ENCODE assay signal across 20 cellular contexts in genomic region chr5:57802131-57802530, GRCh38.
"Had no signal": no experiment of that assay in that cellular context is flagged by ENCODE, and none has a peak within 500 bp of the region (broad histone marks: within the 10 kb centered on the region; RNA-seq: fewer than 3 reads in every experiment).

No MANE protein-coding gene starts in this region.

- FAIRE-seq: frontal cortex, islet of Langerhans had no signal

- H3K36me3 ChIP-seq: heart left ventricle, neutrophil, spleen, thoracic aorta, transverse colon had no signal

- H3K9me3 ChIP-seq: heart left ventricle, neutrophil, spleen, thoracic aorta, transverse colon had no signal

- ATAC-seq: heart left ventricle; naive thymus-derived CD8-positive, alpha-beta T cell; sciatic nerve; stimulated activated naive B cell treated with anti-CD40 and anti-IgM and Interleukin-4, amounts not matched to agents 10 μg/mL and 1 μg/mL and 100 μg/mL, for 72 hours; stimulated activated naive CD8-positive, alpha-beta T cell treated with anti-CD3 and anti-CD28 coated beads, Interleukin-15, amount 100 ng/mL, for 72 hours had no signal

- H3K4me3 ChIP-seq: coronary artery, heart left ventricle, spleen, thoracic aorta, transverse colon had no signal

- DNase-seq: caudate nucleus; effector CD8-positive, alpha-beta T cell; heart left ventricle; hippocampal formation; kidney glomerular epithelial cell; naive thymus-derived CD8-positive, alpha-beta T cell; spleen; stimulated activated CD4-positive, alpha-beta T cell treated with anti-CD3 and anti-CD28 coated beads, Interleukin-15, amount 100 ng/mL, for 24 hours; stimulated activated CD4-positive, alpha-beta T cell treated with anti-CD3 and anti-CD28 coated beads, Interleukin-1b, Interleukin-23, amount 100 ng/mL, for 48 hours; stimulated activated CD4-positive, alpha-beta T cell treated with anti-CD3 and anti-CD28 coated beads, Interleukin-4, amount 100 ng/mL, for 4 hours; stimulated activated naive B cell treated with anti-CD40 and anti-IgM and Interleukin-4, amounts not matched to agents 10 μg/mL and 1 μg/mL and 100 μg/mL, for 72 hours; stimulated activated naive CD8-positive, alpha-beta T cell treated with anti-CD3 and anti-CD28 coated beads, Interleukin-15, amount 100 ng/mL, for 72 hours; substantia nigra; transverse colon had no signal

- H3K27ac ChIP-seq: coronary artery, heart left ventricle, neutrophil, spleen, thoracic aorta, transverse colon had no signal

- H3K4me1 ChIP-seq: spleen, transverse colon had no signal

- H3K27me3 ChIP-seq: heart left ventricle, neutrophil, spleen, transverse colon had no signal
